ENCODE assay signal across 1 cellular context in the genomic region with DNA sequence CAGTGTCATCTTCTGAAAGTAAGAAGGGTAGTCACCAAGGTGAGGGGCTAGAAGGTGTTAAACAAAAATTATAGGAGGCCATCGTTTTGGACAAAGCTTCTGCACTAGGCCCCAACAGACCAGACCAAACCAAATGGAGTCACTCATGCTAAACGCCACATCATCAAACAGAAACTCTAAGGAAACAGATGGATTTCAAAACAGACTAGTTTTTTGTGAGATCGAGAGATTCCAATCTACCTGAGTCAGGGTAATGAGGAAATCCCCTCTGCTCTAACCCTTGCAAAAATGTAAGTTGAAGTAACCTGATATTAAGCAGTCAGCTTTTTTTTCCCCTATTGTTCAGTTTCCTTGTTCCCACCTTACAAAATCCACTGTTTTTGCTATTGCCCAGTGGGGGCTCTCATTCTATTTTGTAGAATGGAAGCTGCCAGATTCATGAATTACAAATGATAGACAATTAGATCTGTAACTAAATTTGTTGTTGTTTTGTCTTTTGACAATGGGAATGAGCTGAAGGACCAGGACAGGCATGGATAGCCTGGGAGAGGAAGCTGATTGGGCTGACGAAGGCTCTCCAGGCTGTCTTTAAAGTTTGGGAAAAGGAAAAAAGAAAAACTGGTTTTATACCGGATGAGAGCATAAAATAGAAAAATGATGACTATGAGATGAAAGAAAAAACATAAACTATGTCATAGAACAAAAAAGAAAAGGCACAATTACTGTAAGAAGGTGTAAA.
TF ChIP-seq lines count a peak whose summit lies in the region.

No MANE protein-coding gene starts in this region.

TF ChIP-seq in WTC11, 78 proteins besides CTCF, POLR2A, EP300 and RAD21 (continued from another document):
- no peak for TF ChIP-seq ZNF281 (CRISPR knock-in tag; IDR thresholded peaks at IDR 0.05)
- no peak for TF ChIP-seq HMGXB4 (CRISPR knock-in tag; IDR thresholded peaks at IDR 0.05)
- no peak for TF ChIP-seq CBFB (CRISPR knock-in tag; IDR thresholded peaks at IDR 0.05; ENCODE audit: low read depth)
- TF ChIP-seq ELF4 (CRISPR knock-in tag; IDR thresholded peaks at IDR 0.05; ENCODE audit: low read depth): no peak
- no peak for TF ChIP-seq RORB (CRISPR knock-in tag; IDR thresholded peaks at IDR 0.05)
- TF ChIP-seq RELA (CRISPR knock-in tag; IDR thresholded peaks at IDR 0.05; ENCODE audit: borderline replicate concordance): no peak
- no peak for TF ChIP-seq NFE2L1 (CRISPR knock-in tag; IDR thresholded peaks at IDR 0.05)
- no peak for TF ChIP-seq JAZF1 (CRISPR knock-in tag; IDR thresholded peaks at IDR 0.05)
- TF ChIP-seq ATF1 (CRISPR knock-in tag; IDR thresholded peaks at IDR 0.05): no peak
- no peak for TF ChIP-seq EMX1 (CRISPR knock-in tag; IDR thresholded peaks at IDR 0.05)
- TF ChIP-seq FOXP1 (CRISPR knock-in tag; IDR thresholded peaks at IDR 0.05; ENCODE audit: borderline replicate concordance): no peak
- no peak for TF ChIP-seq PRDM15 (CRISPR knock-in tag; IDR thresholded peaks at IDR 0.05)
- no peak for TF ChIP-seq NR3C1 (CRISPR knock-in tag; conservative IDR thresholded peaks at IDR 0.05; ENCODE audit: low read depth)
- no peak for TF ChIP-seq HMGA2 (CRISPR knock-in tag; IDR thresholded peaks at IDR 0.05)
- TF ChIP-seq SP1 (CRISPR knock-in tag; conservative IDR thresholded peaks at IDR 0.05): no peak
- TF ChIP-seq, protein P1, sequence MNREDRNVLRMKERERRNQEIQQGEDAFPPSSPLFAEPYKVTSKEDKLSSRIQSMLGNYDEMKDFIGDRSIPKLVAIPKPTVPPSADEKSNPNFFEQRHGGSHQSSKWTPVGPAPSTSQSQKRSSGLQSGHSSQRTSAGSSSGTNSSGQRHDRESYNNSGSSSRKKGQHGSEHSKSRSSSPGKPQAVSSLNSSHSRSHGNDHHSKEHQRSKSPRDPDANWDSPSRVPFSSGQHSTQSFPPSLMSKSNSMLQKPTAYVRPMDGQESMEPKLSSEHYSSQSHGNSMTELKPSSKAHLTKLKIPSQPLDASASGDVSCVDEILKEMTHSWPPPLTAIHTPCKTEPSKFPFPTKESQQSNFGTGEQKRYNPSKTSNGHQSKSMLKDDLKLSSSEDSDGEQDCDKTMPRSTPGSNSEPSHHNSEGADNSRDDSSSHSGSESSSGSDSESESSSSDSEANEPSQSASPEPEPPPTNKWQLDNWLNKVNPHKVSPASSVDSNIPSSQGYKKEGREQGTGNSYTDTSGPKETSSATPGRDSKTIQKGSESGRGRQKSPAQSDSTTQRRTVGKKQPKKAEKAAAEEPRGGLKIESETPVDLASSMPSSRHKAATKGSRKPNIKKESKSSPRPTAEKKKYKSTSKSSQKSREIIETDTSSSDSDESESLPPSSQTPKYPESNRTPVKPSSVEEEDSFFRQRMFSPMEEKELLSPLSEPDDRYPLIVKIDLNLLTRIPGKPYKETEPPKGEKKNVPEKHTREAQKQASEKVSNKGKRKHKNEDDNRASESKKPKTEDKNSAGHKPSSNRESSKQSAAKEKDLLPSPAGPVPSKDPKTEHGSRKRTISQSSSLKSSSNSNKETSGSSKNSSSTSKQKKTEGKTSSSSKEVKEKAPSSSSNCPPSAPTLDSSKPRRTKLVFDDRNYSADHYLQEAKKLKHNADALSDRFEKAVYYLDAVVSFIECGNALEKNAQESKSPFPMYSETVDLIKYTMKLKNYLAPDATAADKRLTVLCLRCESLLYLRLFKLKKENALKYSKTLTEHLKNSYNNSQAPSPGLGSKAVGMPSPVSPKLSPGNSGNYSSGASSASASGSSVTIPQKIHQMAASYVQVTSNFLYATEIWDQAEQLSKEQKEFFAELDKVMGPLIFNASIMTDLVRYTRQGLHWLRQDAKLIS (CRISPR knock-in tag; IDR thresholded peaks at IDR 0.05; ENCODE audit: borderline replicate concordance): no peak
